In the genomic region with DNA sequence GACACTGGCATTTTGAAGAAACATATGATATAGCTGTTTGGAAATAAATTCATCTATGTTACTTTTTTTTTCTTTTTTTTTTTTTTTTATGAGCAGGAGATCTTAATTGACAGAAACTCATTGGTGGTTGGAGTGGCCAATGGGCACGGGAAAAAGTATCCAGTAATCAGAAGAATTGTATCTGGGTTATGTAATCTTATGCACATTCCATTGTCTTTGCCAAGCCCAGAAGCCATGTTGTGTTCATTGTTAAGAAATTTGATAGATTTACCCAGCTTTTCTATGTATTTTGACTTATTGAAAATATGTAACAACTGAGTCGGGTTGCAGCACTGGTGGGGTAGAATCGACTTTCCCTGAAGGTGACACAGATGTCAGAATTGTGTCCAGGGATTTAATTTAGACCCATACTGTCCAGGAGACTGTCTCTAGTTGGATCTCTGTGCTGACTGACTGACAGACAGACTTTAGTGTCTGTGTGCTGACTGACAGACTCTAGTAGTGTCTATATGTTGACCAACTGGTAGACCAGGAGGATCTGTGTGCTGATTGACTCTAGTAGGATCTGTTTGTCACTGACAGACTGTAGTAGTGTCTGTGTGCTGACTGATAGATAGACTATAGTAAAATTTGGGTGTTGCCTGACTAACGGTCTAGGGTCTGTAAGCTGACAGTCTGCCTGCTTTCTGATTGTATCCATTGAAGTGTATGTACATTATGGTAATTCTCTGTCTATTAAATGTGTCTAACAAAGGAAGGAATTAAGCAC, we compare ENCODE assay signal across 18 cellular contexts. TPM values are rescaled to one million over a fixed set of nuclear protein-coding genes. Genes with fewer than 3 reads are reported as not detected.
DNase-seq lines count a peak whose midpoint lies in the region; ATAC-seq and TF ChIP-seq lines count a peak whose summit lies in the region.
"Had no signal": no experiment of that assay in that cellular context is flagged by ENCODE, and none has a peak within 500 bp of the region (broad histone marks: within the 10 kb centered on the region; RNA-seq: fewer than 3 reads in every experiment).

No MANE protein-coding gene starts in this region.

- H3K36me3 Mint-ChIP-seq in HFFc6 (ENCODE audit: low read depth), result no peaks in the 10 kb centered on the region

- H3K27ac ChIP-seq in upper lobe of right lung, result no peak overlapping the region
- H3K27ac ChIP-seq: PC-9 had no signal

- intact Hi-C loops in left colon (cut with DNase I, micrococcal nuclease), result no loop called here
- intact Hi-C loops in upper lobe of right lung (cut with DNase I), result no loop called here

- no peak overlapping the region for H3K4me3 ChIP-seq in AG10803 (ENCODE audit: low read length)
- no peak overlapping the region for H3K4me3 ChIP-seq in epithelial cell of esophagus (ENCODE audit: low read length)
- H3K4me3 ChIP-seq in upper lobe of right lung, result no peak overlapping the region
- H3K4me3 ChIP-seq: HAP-1, PC-9 had no signal

- H3K4me1 Mint-ChIP-seq in HFFc6 (ENCODE audit: low read depth), result peaks cover 37% of the 10 kb centered on the region
- H3K4me1 Mint-ChIP-seq: CD4-positive, CD25-positive, alpha-beta regulatory T cell had no signal

- TF ChIP-seq CTCF in AG10803 (conservative IDR thresholded peaks at IDR 0.05; ENCODE audit: low read length) (no peak), HFFc6 (IDR thresholded peaks at IDR 0.05) (no peak), epithelial cell of esophagus (IDR thresholded peaks at IDR 0.05; ENCODE audit: insufficient read depth, low read depth, low read length, missing control alignments) (no peak), upper lobe of right lung (IDR thresholded peaks at IDR 0.05) (no peak)

- H3K9me3 ChIP-seq in upper lobe of right lung, result no peaks in the 10 kb centered on the region
- H3K9me3 ChIP-seq: HAP-1 had no signal

- H3K27me3 Mint-ChIP-seq in HFFc6 (ENCODE audit: insufficient read depth), result no peaks in the 10 kb centered on the region; the same call in 1 of the 2 replicates
- H3K27me3 Mint-ChIP-seq: B cell had no signal

- H3K9me3 Mint-ChIP-seq in HFFc6, result no peaks in the 10 kb centered on the region
- H3K9me3 Mint-ChIP-seq: CD4-positive, CD25-positive, alpha-beta regulatory T cell had no signal

- peak; percentile 38 for DNase-seq in AG10803 (ENCODE audit: low read depth)
- peak; percentile 16 for DNase-seq in HFFc6
- DNase-seq in epithelial cell of esophagus (ENCODE audit: low read depth), result peak; percentile 37
- DNase-seq in left colon, result no peak
- no peak for DNase-seq in effector CD8-positive, alpha-beta T cell (lab: John Stamatoyannopoulos, UW)
- DNase-seq in upper lobe of right lung, result no peak
- DNase-seq in SKM-1 (lab: John Stamatoyannopoulos, UW; ENCODE audit: unreplicated experiment), result no peak
- DNase-seq: CD4-positive, CD25-positive, alpha-beta regulatory T cell; IMR-90; Kasumi-1; NCI-H1105; NCI-H1694; NCI-H510A treated with DMSO at 0.1 percent for 48 hours; NCI-H82 had no signal

- H3K36me3 ChIP-seq in upper lobe of right lung, result peaks cover 25% of the 10 kb centered on the region
- H3K36me3 ChIP-seq: HAP-1 had no signal

- no peak overlapping the region for H3K27ac Mint-ChIP-seq in HFFc6
- H3K27ac Mint-ChIP-seq: B cell; CD4-positive, CD25-positive, alpha-beta regulatory T cell had no signal

- H3K4me1 ChIP-seq in upper lobe of right lung, result peaks cover 4% of the 10 kb centered on the region

- no peaks in the 10 kb centered on the region for H3K27me3 ChIP-seq in upper lobe of right lung

- ATAC-seq in left colon (peak; percentile 26), upper lobe of right lung (no peak)

- no peak overlapping the region for H3K4me3 Mint-ChIP-seq in HFFc6
- H3K4me3 Mint-ChIP-seq: B cell; CD4-positive, CD25-positive, alpha-beta regulatory T cell had no signal

RNA-seq across cellular contexts. Expression of a gene that starts 12.3 kb away (rescaled TPM):
- under 1 TPM in 5 of 6 experiments, not detected in 1; 0.15 to 0.59 (median 0.24) TPM for total RNA-seq in HFFc6 (2021; fragmentation: NEBNext Ultra II Directional; extraction: Animal tissue kit (Norgen Biotek cat#: 25700))
- total RNA-seq in left colon, result 10 to 100 TPM in 1 of 2 donors, 1 to 10 TPM in 1; 5.0 to 20.8 TPM
- 6.6 TPM for total RNA-seq in upper lobe of right lung
- total RNA-seq: A673, B cell, IMR-90 had no signal

RNA-seq across cellular contexts. Expression of a gene that starts 23.3 kb away (rescaled TPM):
- total RNA-seq in HFFc6 (2021; fragmentation: NEBNext Ultra II Directional; extraction: Animal tissue kit (Norgen Biotek cat#: 25700)), result 1 to 10 TPM; 2.5 to 7.0 (median 3.2) TPM
- total RNA-seq in left colon (100 to 1,000 TPM; 104 to 117 TPM), upper lobe of right lung (49.9 TPM)

RNA-seq across cellular contexts. Expression of a gene that starts 25.4 kb away (rescaled TPM):
- 10 to 100 TPM in 1 of 6 experiments, 1 to 10 TPM in 5; 6.5 to 10.6 (median 7.1) TPM for total RNA-seq in HFFc6 (2021; fragmentation: NEBNext Ultra II Directional; extraction: Animal tissue kit (Norgen Biotek cat#: 25700))
- 1 to 10 TPM; 6.6 to 7.2 TPM for total RNA-seq in left colon
- total RNA-seq in upper lobe of right lung, result 7.0 TPM

RNA-seq across cellular contexts. Expression of a gene that starts 27.7 kb away (rescaled TPM):
- not detected for total RNA-seq in HFFc6 (2021; fragmentation: NEBNext Ultra II Directional; extraction: Animal tissue kit (Norgen Biotek cat#: 25700))
- 1 to 10 TPM; 3.4 to 4.5 TPM for total RNA-seq in left colon
- total RNA-seq in upper lobe of right lung, result 175 TPM
- total RNA-seq: A673; B cell; CD4-positive, CD25-positive, alpha-beta regulatory T cell; IMR-90; PC-9 had no signal

RNA-seq across cellular contexts. Expression of a gene that starts 43.8 kb away (rescaled TPM):
- total RNA-seq in HFFc6 (2021; fragmentation: NEBNext Ultra II Directional; extraction: Animal tissue kit (Norgen Biotek cat#: 25700)), result under 1 TPM; 0.02 to 0.09 (median 0.06) TPM
- total RNA-seq in left colon, result 10 to 100 TPM; 17.2 to 31.6 TPM
- 128 TPM for total RNA-seq in upper lobe of right lung
- total RNA-seq: B cell had no signal

Comparison
In these comparisons a context has a peak if more than half of its experiments do, and no peak if none do; other contexts are left out.
1. DNase-seq: peak in AG10803 (single experiment), HFFc6 (single experiment) and epithelial cell of esophagus (single experiment); none in left colon (0 of 2), effector CD8-positive, alpha-beta T cell (single experiment), upper lobe of right lung (single experiment) and SKM-1 (single experiment).